Comparison of ENCODE assay signal across 25 cellular contexts in genomic region chr11:126263489-126263888, GRCh38.
"Had no signal": no experiment of that assay in that cellular context is flagged by ENCODE, and none has a peak within 500 bp of the region (broad histone marks: within the 10 kb centered on the region; RNA-seq: fewer than 3 reads in every experiment).

No MANE protein-coding gene starts in this region.

- H3K9me3 ChIP-seq: lower lobe of right lung, neutrophil, ovary, psoas muscle, right atrium auricular region, tibial artery had no signal

- H3K4me3 ChIP-seq: lower lobe of right lung, ovary, psoas muscle, right atrium auricular region, tibial artery had no signal

- ATAC-seq: activated T-cell treated with anti-CD3 and anti-CD28 coated beads, Interleukin-2, amount 50 U/mL, for 72 hours; esophagus mucosa; lower lobe of right lung; natural killer cell; psoas muscle; stimulated activated naive CD8-positive, alpha-beta T cell treated with anti-CD3 and anti-CD28 coated beads, Interleukin-15, amount 100 ng/mL, for 72 hours; T-cell had no signal

- H3K27me3 ChIP-seq: neutrophil, ovary, right atrium auricular region, tibial artery had no signal

- H3K4me3 Mint-ChIP-seq: activated CD4-positive, alpha-beta T cell treated with anti-CD3 and anti-CD28 coated beads, Interleukin-2, amount 10 ng/mL, durations not matched to agents 7 days and 5 days; activated naive CD4-positive, alpha-beta T cell treated with anti-CD3 and anti-CD28 coated beads, Interleukin-2, amount 10 ng/mL, durations not matched to agents 7 days and 5 days; activated T-cell treated with anti-CD3 and anti-CD28 coated beads, Interleukin-2, amount 50 U/mL, for 72 hours; dendritic cell treated with granulocyte-macrophage colony-stimulating factor and Interleukin-4, amounts not matched to agents 40 ng/mL and 50 ng/mL, for 4 days; natural killer cell; stimulated activated naive CD8-positive, alpha-beta T cell treated with anti-CD3 and anti-CD28 coated beads, Interleukin-15, amount 100 ng/mL, for 72 hours; T-cell; T-helper 2 cell treated with Interferon-gamma antibody and Interleukin-4, amounts not matched to agents 5 μg/mL and 100 μg/mL, for 36 hours had no signal

- H3K9me3 Mint-ChIP-seq: activated CD4-positive, alpha-beta T cell treated with anti-CD3 and anti-CD28 coated beads, Interleukin-2, amount 10 ng/mL, durations not matched to agents 7 days and 5 days; activated naive CD4-positive, alpha-beta T cell treated with anti-CD3 and anti-CD28 coated beads, Interleukin-2, amount 10 ng/mL, durations not matched to agents 7 days and 5 days; activated T-cell treated with anti-CD3 and anti-CD28 coated beads, Interleukin-2, amount 50 U/mL, for 72 hours; brain; dendritic cell treated with granulocyte-macrophage colony-stimulating factor and Interleukin-4, amounts not matched to agents 40 ng/mL and 50 ng/mL, for 4 days; natural killer cell; stimulated activated naive CD8-positive, alpha-beta T cell treated with anti-CD3 and anti-CD28 coated beads, Interleukin-15, amount 100 ng/mL, for 72 hours; T-cell; T-helper 2 cell treated with Interferon-gamma antibody and Interleukin-4, amounts not matched to agents 5 μg/mL and 100 μg/mL, for 36 hours had no signal

- H3K36me3 ChIP-seq: ovary had no signal

- H3K27ac Mint-ChIP-seq: activated CD4-positive, alpha-beta T cell treated with anti-CD3 and anti-CD28 coated beads, Interleukin-2, amount 10 ng/mL, durations not matched to agents 7 days and 5 days; activated naive CD4-positive, alpha-beta T cell treated with anti-CD3 and anti-CD28 coated beads, Interleukin-2, amount 10 ng/mL, durations not matched to agents 7 days and 5 days; dendritic cell treated with granulocyte-macrophage colony-stimulating factor and Interleukin-4, amounts not matched to agents 40 ng/mL and 50 ng/mL, for 4 days; T-cell had no signal

- DNase-seq: activated CD4-positive, alpha-beta T cell treated with anti-CD3 and anti-CD28 coated beads, Interleukin-2, amount 10 ng/mL, durations not matched to agents 7 days and 5 days; activated CD4-positive, CD25-positive, alpha-beta regulatory T cell treated with anti-CD3 and anti-CD28 coated beads, Interleukin-2, amount 50 U/mL, for 72 hours; activated CD8-positive, alpha-beta memory T cell treated with anti-CD3 and anti-CD28 coated beads, Interleukin-2, amount 50 U/mL, for 48 hours; activated effector memory CD4-positive, alpha-beta T cell treated with anti-CD3 and anti-CD28 coated beads, Interleukin-2, amount 50 U/mL, for 16 hours; activated naive CD4-positive, alpha-beta T cell treated with anti-CD3 and anti-CD28 coated beads, Interleukin-2, amount 10 ng/mL, durations not matched to agents 7 days and 5 days; activated T-cell treated with anti-CD3 and anti-CD28 coated beads, Interleukin-2, amount 50 U/mL, for 72 hours; aorta; effector CD4-positive, alpha-beta T cell; foreskin melanocyte; kidney; lower lobe of right lung; natural killer cell; ovary; psoas muscle; stimulated activated CD4-positive, alpha-beta T cell treated with anti-CD3 and anti-CD28 coated beads, Interleukin-4, amount 100 ng/mL, for 4 hours; stimulated activated naive CD8-positive, alpha-beta T cell treated with anti-CD3 and anti-CD28 coated beads, Interleukin-15, amount 100 ng/mL, for 72 hours; T-cell; tibial artery; WERI-Rb-1 had no signal

- H3K27me3 Mint-ChIP-seq: activated CD4-positive, alpha-beta T cell treated with anti-CD3 and anti-CD28 coated beads, Interleukin-2, amount 10 ng/mL, durations not matched to agents 7 days and 5 days; activated naive CD4-positive, alpha-beta T cell treated with anti-CD3 and anti-CD28 coated beads, Interleukin-2, amount 10 ng/mL, durations not matched to agents 7 days and 5 days; dendritic cell treated with granulocyte-macrophage colony-stimulating factor and Interleukin-4, amounts not matched to agents 40 ng/mL and 50 ng/mL, for 4 days; stimulated activated naive CD8-positive, alpha-beta T cell treated with anti-CD3 and anti-CD28 coated beads, Interleukin-15, amount 100 ng/mL, for 72 hours; T-cell had no signal

- H3K27ac ChIP-seq: lower lobe of right lung, ovary, psoas muscle, right atrium auricular region, tibial artery, WERI-Rb-1 had no signal
